ENCODE assay signal across 18 cellular contexts in genomic region chrX:118025193-118025592, GRCh38.
"Had no signal": no experiment of that assay in that cellular context is flagged by ENCODE, and none has a peak within 500 bp of the region (broad histone marks: within the 10 kb centered on the region; RNA-seq: fewer than 3 reads in every experiment).

No MANE protein-coding gene starts in this region.

- H3K36me3 ChIP-seq: brain microvascular endothelial cell, lower lobe of right lung, neutrophil, thyroid gland had no signal

- H3K9me3 ChIP-seq: lower lobe of right lung, neutrophil, thyroid gland had no signal

- H3K4me1 ChIP-seq: lower lobe of right lung, thyroid gland had no signal

- FAIRE-seq: endometrium had no signal

- H3K27me3 ChIP-seq: brain microvascular endothelial cell, hepatocyte, neutrophil, thyroid gland had no signal

- ATAC-seq: left colon, lower lobe of right lung, natural killer cell, T-cell had no signal

- H3K27ac ChIP-seq: brain microvascular endothelial cell, coronary artery, hepatocyte, lower lobe of right lung, neutrophil, thyroid gland had no signal

- DNase-seq: activated B cell treated with CpG ODN at 0.5 μM for 24 hours; activated CD4-positive, alpha-beta memory T cell treated with anti-CD3 and anti-CD28 coated beads, Interleukin-2, amount 10 ng/mL, durations not matched to agents 7 days and 5 days; activated CD4-positive, alpha-beta T cell treated with anti-CD3 and anti-CD28 coated beads for 48 hours; activated naive CD4-positive, alpha-beta T cell treated with Interleukin-2 at 50 U/mL for 16 hours; activated naive CD8-positive, alpha-beta T cell treated with anti-CD3 and anti-CD28 coated beads, Interleukin-2, amount 10 ng/mL, durations not matched to agents 7 days and 5 days; activated T-cell treated with anti-CD3 and anti-CD28 coated beads, Interleukin-2, amount 50 U/mL, for 1 hour; brain microvascular endothelial cell; islet precursor cell; left colon; lower lobe of right lung; natural killer cell; stimulated activated naive B cell treated with anti-CD40 and anti-IgM and Interleukin-4, amounts not matched to agents 10 μg/mL and 1 μg/mL and 100 μg/mL, for 72 hours; T-cell; thyroid gland had no signal

- H3K4me3 ChIP-seq: coronary artery, hepatocyte, lower lobe of right lung, thyroid gland had no signal
